ENCODE assay signal across 20 cellular contexts in genomic region chr1:207670192-207670591, GRCh38. TPM values are rescaled to one million over a fixed set of nuclear protein-coding genes. Genes with fewer than 3 reads are reported as not detected.
DNase-seq lines count a peak whose midpoint lies in the region; ATAC-seq and TF ChIP-seq lines count a peak whose summit lies in the region.
"Had no signal": no experiment of that assay in that cellular context is flagged by ENCODE, and none has a peak within 500 bp of the region (broad histone marks: within the 10 kb centered on the region; RNA-seq: fewer than 3 reads in every experiment).

No MANE protein-coding gene starts in this region.

- no peak overlapping the region for H2BK15ac ChIP-seq in mesenchymal stem cell (ENCODE audit: low read depth, poor library complexity, severe bottlenecking)

- H3K4me3 ChIP-seq in mesenchymal stem cell (ENCODE audit: insufficient read depth in 1 of 2, low read depth in 1 of 2, low read length in 2 of 2) (no peak overlapping the region), SJCRH30 (no peak overlapping the region)
- no peak overlapping the region for H3K4me3 ChIP-seq in naive thymus-derived CD4-positive, alpha-beta T cell (ENCODE audit: low read length)
- H3K4me3 ChIP-seq: BLaER1, cardiac muscle cell had no signal

- CTCF ChIA-PET in naive thymus-derived CD4-positive, alpha-beta T cell (lab: Charles Lee) = no interaction called here

- no peaks in the 10 kb centered on the region for H3K4me1 Mint-ChIP-seq in glutamatergic neuron (ENCODE audit: low read depth, unreplicated experiment)
- peaks cover 0 to 4% (median 0%) of the 10 kb centered on the region in 7 donors for H3K4me1 Mint-ChIP-seq in naive thymus-derived CD4-positive, alpha-beta T cell

- peaks cover 17% of the 10 kb centered on the region for H3K9me3 ChIP-seq in mesenchymal stem cell (ENCODE audit: control insufficient read depth, low read length)
- H3K9me3 ChIP-seq in SJCRH30 (replicated peaks) = peaks cover 15% of the 10 kb centered on the region
- no peaks in the 10 kb centered on the region for H3K9me3 ChIP-seq in naive thymus-derived CD4-positive, alpha-beta T cell (ENCODE audit: control insufficient read depth in 2 of 3, low read length in 3 of 3)

- POLR2A ChIA-PET in naive thymus-derived CD4-positive, alpha-beta T cell (lab: Charles Lee) = no interaction called here

- no peak overlapping the region for H2BK120ac ChIP-seq in mesenchymal stem cell (ENCODE audit: low read depth, low read length)

- DNase-seq in glutamatergic neuron (no peak), mesenchymal stem cell (no peak), NCI-H2196 (lab: John Stamatoyannopoulos, UW; ENCODE audit: unreplicated experiment) (no peak), SJCRH30 (no peak)
- DNase-seq in naive thymus-derived CD4-positive, alpha-beta T cell = no peak
- DNase-seq: activated CD4-positive, CD25-positive, alpha-beta regulatory T cell; activated CD8-positive, alpha-beta memory T cell treated with anti-CD3 and anti-CD28 coated beads, Interleukin-2, amount 50 U/mL, for 4 hours; DND-41; NCI-H2081 treated with DMSO at 0.1 percent for 48 hours; stimulated activated CD4-positive, alpha-beta T cell treated with anti-CD3 and anti-CD28 coated beads, Interleukin-4, amount 100 ng/mL, for 4 hours had no signal

- H2AK5ac ChIP-seq in mesenchymal stem cell (ENCODE audit: low read length, severe bottlenecking) = no peak overlapping the region

- H3K79me1 ChIP-seq in mesenchymal stem cell (replicated peaks; ENCODE audit: low read length, poor library complexity, severe bottlenecking) = no peaks in the 10 kb centered on the region

- H3K4me1 ChIP-seq in mesenchymal stem cell (ENCODE audit: control insufficient read depth, insufficient read depth, low read depth, low read length) = peaks cover 1% of the 10 kb centered on the region
- H3K4me1 ChIP-seq in SJCRH30 = peaks cover 5% of the 10 kb centered on the region; the same call in 1 of the 2 replicates
- H3K4me1 ChIP-seq in naive thymus-derived CD4-positive, alpha-beta T cell (ENCODE audit: control insufficient read depth in 2 of 2, insufficient read depth in 2 of 2, low read length in 2 of 2) = no peaks in the 10 kb centered on the region
- H3K4me1 ChIP-seq: BLaER1 had no signal

- peaks cover 4% of the 10 kb centered on the region for H3K27me3 Mint-ChIP-seq in glutamatergic neuron (ENCODE audit: unreplicated experiment)
- peaks cover 64 to 77% (median 72%) of the 10 kb centered on the region in 5 donors for H3K27me3 Mint-ChIP-seq in naive thymus-derived CD4-positive, alpha-beta T cell

- no peak overlapping the region for H2AFZ ChIP-seq in mesenchymal stem cell (ENCODE audit: low read depth, low read length)

- H4K8ac ChIP-seq in mesenchymal stem cell (ENCODE audit: low read length) = no peak overlapping the region

- H3K27ac ChIP-seq in mesenchymal stem cell (ENCODE audit: low read length, poor library complexity, severe bottlenecking) (no peak overlapping the region), SJCRH30 (no peak overlapping the region)
- no peak overlapping the region for H3K27ac ChIP-seq in naive thymus-derived CD4-positive, alpha-beta T cell (ENCODE audit: low read depth, low read length)
- H3K27ac ChIP-seq: BLaER1, cardiac muscle cell had no signal

- peak overlapping the region; percentile 73 for H3K4me3 Mint-ChIP-seq in glutamatergic neuron (ENCODE audit: unreplicated experiment)
- H3K4me3 Mint-ChIP-seq in naive thymus-derived CD4-positive, alpha-beta T cell = peak overlapping the region in 2 of 10 donors; percentile 21 to 42
- H3K4me3 Mint-ChIP-seq: activated naive CD8-positive, alpha-beta T cell; stimulated activated naive CD8-positive, alpha-beta T cell treated with anti-CD3 and anti-CD28 coated beads, Interleukin-15, Interleukin-2, amounts not matched to agents 100 ng/mL and 50 ng/mL, for 24 hours had no signal

- no peak for TF ChIP-seq CTCF in glutamatergic neuron (IDR thresholded peaks at IDR 0.05; ENCODE audit: partially characterized antibody, unreplicated experiment)

- no peaks in the 10 kb centered on the region for H3K36me3 Mint-ChIP-seq in glutamatergic neuron (ENCODE audit: unreplicated experiment)
- H3K36me3 Mint-ChIP-seq in naive thymus-derived CD4-positive, alpha-beta T cell = peaks cover 0 to 8% (median 0%) of the 10 kb centered on the region in 5 donors

- H3K9me3 Mint-ChIP-seq in glutamatergic neuron (ENCODE audit: unreplicated experiment) = no peaks in the 10 kb centered on the region
- H3K9me3 Mint-ChIP-seq in naive thymus-derived CD4-positive, alpha-beta T cell = peaks cover 0 to 25% (median 9%) of the 10 kb centered on the region in 11 donors
- H3K9me3 Mint-ChIP-seq: stimulated activated naive CD8-positive, alpha-beta T cell treated with anti-CD3 and anti-CD28 coated beads, Interleukin-15, Interleukin-2, amounts not matched to agents 100 ng/mL and 50 ng/mL, for 24 hours had no signal

- WGBS in mesenchymal stem cell = 87% methylated on average over 3 of the region's 3 CpGs

- no peak overlapping the region for H4K91ac ChIP-seq in mesenchymal stem cell (ENCODE audit: low read length)

- H3K14ac ChIP-seq in mesenchymal stem cell (ENCODE audit: low read length in 2 of 2) = no peak overlapping the region

- no peak overlapping the region for H3K18ac ChIP-seq in mesenchymal stem cell (ENCODE audit: low read depth in 1 of 2, low read length in 2 of 2)

- H2BK12ac ChIP-seq in mesenchymal stem cell (ENCODE audit: low read length in 2 of 2) = no peak overlapping the region

- H3K27ac Mint-ChIP-seq in glutamatergic neuron (ENCODE audit: unreplicated experiment) = no peak overlapping the region
- H3K27ac Mint-ChIP-seq in naive thymus-derived CD4-positive, alpha-beta T cell = no peak overlapping the region
- H3K27ac Mint-ChIP-seq: activated naive CD8-positive, alpha-beta T cell; stimulated activated naive CD8-positive, alpha-beta T cell treated with anti-CD3 and anti-CD28 coated beads, Interleukin-15, Interleukin-2, amounts not matched to agents 100 ng/mL and 50 ng/mL, for 24 hours had no signal

- H3K23ac ChIP-seq in mesenchymal stem cell (ENCODE audit: low read length in 2 of 2) = no peak overlapping the region

- no peak overlapping the region for H2BK5ac ChIP-seq in mesenchymal stem cell (ENCODE audit: low read depth, low read length, poor library complexity, severe bottlenecking)

- no peak overlapping the region for H3K4ac ChIP-seq in mesenchymal stem cell (ENCODE audit: low read depth in 1 of 2, low read length in 2 of 2)

- no peak overlapping the region for H3K9ac ChIP-seq in mesenchymal stem cell (ENCODE audit: low read length)
- H3K9ac ChIP-seq: BLaER1 had no signal

- intact Hi-C loops in naive thymus-derived CD4-positive, alpha-beta T cell (cut with micrococcal nuclease) = no loop called here

- H3K27me3 ChIP-seq in mesenchymal stem cell (ENCODE audit: control insufficient read depth in 1 of 2, insufficient read depth in 1 of 2, low read length in 2 of 2) (peaks cover 3 to 63% of the 10 kb centered on the region in 2 experiments), SJCRH30 (no peaks in the 10 kb centered on the region)
- peaks cover 3 to 8% of the 10 kb centered on the region in 2 donors for H3K27me3 ChIP-seq in naive thymus-derived CD4-positive, alpha-beta T cell (ENCODE audit: control insufficient read depth in 2 of 2, insufficient read depth in 2 of 2, low read length in 2 of 2)
- H3K27me3 ChIP-seq: BLaER1, cardiac muscle cell had no signal

- H3K36me3 ChIP-seq in mesenchymal stem cell (ENCODE audit: control insufficient read depth in 1 of 2, insufficient read depth in 2 of 2, low read depth in 1 of 2, low read length in 2 of 2) (no peaks in the 10 kb centered on the region), SJCRH30 (0 out of 2 replicates have a peak, but pooled peaks cover 2% of the 10 kb centered on the region)
- H3K36me3 ChIP-seq in naive thymus-derived CD4-positive, alpha-beta T cell (ENCODE audit: control insufficient read depth in 2 of 3, insufficient read depth in 3 of 3, low read length in 3 of 3) = no peaks in the 10 kb centered on the region
- H3K36me3 ChIP-seq: BLaER1, cardiac muscle cell had no signal

- ATAC-seq in GM18861 (IDR thresholded peaks at IDR 0.05; ENCODE audit: unreplicated experiment) (peak; percentile 67), GM21528 (IDR thresholded peaks at IDR 0.05; ENCODE audit: low FRiP score, unreplicated experiment) (peak; percentile 68), HG03066 (IDR thresholded peaks at IDR 0.05; ENCODE audit: low read depth, unreplicated experiment) (peak; percentile 69)
- ATAC-seq in naive thymus-derived CD4-positive, alpha-beta T cell = no peak
- ATAC-seq: right cardiac atrium had no signal

- no peak overlapping the region for H3K4me2 ChIP-seq in mesenchymal stem cell (ENCODE audit: low read length, poor library complexity, severe bottlenecking)
- H3K4me2 ChIP-seq: BLaER1 had no signal

RNA-seq across cellular contexts. Expression of gene CR1L, which starts 25.3 kb away (rescaled TPM):
- total RNA-seq in glutamatergic neuron (ENCODE audit: unreplicated experiment) = not detected
- polyA plus RNA-seq in mesenchymal stem cell (2013, experiment 1 of 2) = not detected
- polyA plus RNA-seq in mesenchymal stem cell (2013, experiment 2 of 2) = not detected
- total RNA-seq in SJCRH30 (2014; rRNA removed; shearing (Covaris generic)) = not detected in 2 replicates
- total RNA-seq in naive thymus-derived CD4-positive, alpha-beta T cell = under 1 TPM in 2 of 5 experiments, not detected in 3; 0.42 to 0.53 TPM
- polyA plus RNA-seq in naive thymus-derived CD4-positive, alpha-beta T cell = not detected
- total RNA-seq: cardiac muscle cell, glomerular endothelial cell, MCF 10A, right cardiac atrium had no signal
- polyA plus RNA-seq: cardiac muscle cell, right cardiac atrium had no signal
